20 cellular contexts compared by ENCODE assay signal in genomic region chr1:229751629-229752028, GRCh38.
DNase-seq lines count a peak whose midpoint lies in the region; ATAC-seq and TF ChIP-seq lines count a peak whose summit lies in the region.
"Had no signal": no experiment of that assay in that cellular context is flagged by ENCODE, and none has a peak within 500 bp of the region (broad histone marks: within the 10 kb centered on the region; RNA-seq: fewer than 3 reads in every experiment).

No MANE protein-coding gene starts in this region.

- H3K4me2 ChIP-seq in DND-41 (ENCODE audit: insufficient read depth, low read length) (no peak overlapping the region), mesendoderm (ENCODE audit: low read length) (no peak overlapping the region)
- H3K4me2 ChIP-seq: A549 had no signal

- H3K79me1 ChIP-seq in mesendoderm (ENCODE audit: low read length), result no peaks in the 10 kb centered on the region

- H3K4me3 ChIP-seq in DND-41 (ENCODE audit: low read depth in 1 of 2, low read length in 2 of 2) (no peak overlapping the region), endodermal cell (ENCODE audit: low read length) (no peak overlapping the region), mesendoderm (ENCODE audit: low read length) (no peak overlapping the region)
- H3K4me3 ChIP-seq: A549, GM23248 had no signal

- H3K4me1 Mint-ChIP-seq in endodermal cell, result no peaks in the 10 kb centered on the region

- H2BK120ac ChIP-seq in mesendoderm (ENCODE audit: low read depth, low read length), result no peak overlapping the region

- 0 out of 2 replicates have a peak overlapping the region, but pooled peaks have one; percentile 41 for H2AFZ ChIP-seq in DND-41 (ENCODE audit: low read depth, low read length)
- H2AFZ ChIP-seq: GM23248 had no signal

- no peaks in the 10 kb centered on the region for H3K36me3 Mint-ChIP-seq in endodermal cell (ENCODE audit: low read depth)
- H3K36me3 Mint-ChIP-seq: CD4-positive, alpha-beta memory T cell; IgD-negative memory B cell had no signal

- H3K79me2 ChIP-seq in DND-41 (ENCODE audit: insufficient read depth, low read length) (no peaks in the 10 kb centered on the region), mesendoderm (ENCODE audit: control insufficient read depth, insufficient read depth, low read length) (no peaks in the 10 kb centered on the region)

- no peak overlapping the region for H2BK5ac ChIP-seq in mesendoderm (ENCODE audit: low read length)

- H3K18ac ChIP-seq in mesendoderm (ENCODE audit: low read length), result no peak overlapping the region

- no peaks in the 10 kb centered on the region for H3K27me3 ChIP-seq in DND-41 (ENCODE audit: insufficient read depth, low read length, poor library complexity)
- H3K27me3 ChIP-seq in endodermal cell (ENCODE audit: control insufficient read depth, insufficient read depth, low read length, poor library complexity, severe bottlenecking), result no peaks in the 10 kb centered on the region
- H3K27me3 ChIP-seq in mesendoderm (ENCODE audit: insufficient read depth, low read length, poor library complexity), result no peaks in the 10 kb centered on the region

- H3K9me3 Mint-ChIP-seq in endodermal cell, result no peaks in the 10 kb centered on the region
- H3K9me3 Mint-ChIP-seq: HFFc6 had no signal

- no peak overlapping the region for H3K27ac ChIP-seq in DND-41 (ENCODE audit: low read length)
- peak overlapping the region; percentile 13 for H3K27ac ChIP-seq in endodermal cell (ENCODE audit: low read depth, low read length)
- H3K27ac ChIP-seq in mesendoderm (ENCODE audit: low read depth, low read length), result no peak overlapping the region
- H3K27ac ChIP-seq: 22Rv1, A549, C4-2B, GM23248 had no signal

- H3K9me3 ChIP-seq in DND-41 (ENCODE audit: insufficient read depth, low read length, severe bottlenecking) (peaks cover 2% of the 10 kb centered on the region), endodermal cell (ENCODE audit: control insufficient read depth, low read length) (no peaks in the 10 kb centered on the region)
- H3K9me3 ChIP-seq: A549 had no signal

- no peak overlapping the region for H3K27ac Mint-ChIP-seq in endodermal cell
- H3K27ac Mint-ChIP-seq: CD4-positive, alpha-beta memory T cell; HFFc6 had no signal

- H2AK5ac ChIP-seq in mesendoderm (ENCODE audit: low read length), result no peak overlapping the region

- no peak overlapping the region for H4K8ac ChIP-seq in mesendoderm (ENCODE audit: low read depth, low read length)

- H3K4ac ChIP-seq in mesendoderm (ENCODE audit: low read depth, low read length), result no peak overlapping the region

- no peak overlapping the region for H3K23ac ChIP-seq in mesendoderm (ENCODE audit: low read length)

- no peaks in the 10 kb centered on the region for H3K27me3 Mint-ChIP-seq in endodermal cell (ENCODE audit: insufficient read depth)

- H3K36me3 ChIP-seq in DND-41 (ENCODE audit: insufficient read depth, low read length) (no peaks in the 10 kb centered on the region), endodermal cell (ENCODE audit: control insufficient read depth, insufficient read depth, low read length) (no peaks in the 10 kb centered on the region), mesendoderm (ENCODE audit: control insufficient read depth, insufficient read depth, low read length) (no peaks in the 10 kb centered on the region)

- no peak overlapping the region for H4K5ac ChIP-seq in mesendoderm (ENCODE audit: low read length)

- no peak for TF ChIP-seq CTCF in DND-41 (IDR thresholded peaks at IDR 0.05; ENCODE audit: borderline replicate concordance, extremely low read depth, low read length, poor library complexity, severe bottlenecking)
- TF ChIP-seq CTCF in endodermal cell (conservative IDR thresholded peaks at IDR 0.05), result no peak

- no peaks in the 10 kb centered on the region for H4K20me1 ChIP-seq in DND-41 (ENCODE audit: insufficient read depth, low read length)

- H3K4me1 ChIP-seq in DND-41 (ENCODE audit: insufficient read depth, low read length) (peaks cover 22% of the 10 kb centered on the region), endodermal cell (ENCODE audit: control insufficient read depth, insufficient read depth, low read length) (no peaks in the 10 kb centered on the region), mesendoderm (ENCODE audit: control insufficient read depth, low read depth, low read length) (no peaks in the 10 kb centered on the region)
- H3K4me1 ChIP-seq: A549 had no signal

- DNase-seq in DMS 273 (lab: John Stamatoyannopoulos, UW; ENCODE audit: unreplicated experiment) (peak; percentile 6), DMS 273 treated with DMSO at 0.1 percent for 48 hours (lab: John Stamatoyannopoulos, UW) (no peak), DND-41 (peak; percentile 13), endodermal cell (no peak), mesendoderm (peak; percentile 16), SK-N-DZ (ENCODE audit: low spot score) (no peak), SKM-1 treated with dmso at 0.1 percent for 144 hours (lab: John Stamatoyannopoulos, UW; ENCODE audit: unreplicated experiment) (no peak)
- DNase-seq: AML-193; Calu3; CD4-positive, alpha-beta memory T cell; GDM1; GM23248; HFFc6 had no signal

- ATAC-seq in DND-41 (ENCODE audit: insufficient read depth, low read depth), result peak; percentile 49; the same call in 2 of the 3 replicates
- ATAC-seq in HG03196 (IDR thresholded peaks at IDR 0.05; ENCODE audit: unreplicated experiment), result no peak
- ATAC-seq: A549, HCT116, HepG2 had no signal

- no peak overlapping the region for H3K9ac ChIP-seq in DND-41 (ENCODE audit: low read depth, low read length)
- H3K9ac ChIP-seq in endodermal cell (ENCODE audit: extremely low read depth, low read length, poor library complexity, severe bottlenecking), result no peak overlapping the region
- no peak overlapping the region for H3K9ac ChIP-seq in mesendoderm (ENCODE audit: low read length)
- H3K9ac ChIP-seq: GM23248 had no signal

- no peak overlapping the region for H2BK15ac ChIP-seq in mesendoderm (replicated peaks; ENCODE audit: low read depth)

- no peak overlapping the region for H3K4me3 Mint-ChIP-seq in endodermal cell
- H3K4me3 Mint-ChIP-seq: CD4-positive, alpha-beta memory T cell; HFFc6 had no signal

- H3K56ac ChIP-seq in mesendoderm (ENCODE audit: low read length), result no peak overlapping the region

Comparison
In these comparisons a context has a peak if more than half of its experiments do, and no peak if none do; other contexts are left out.
1. DNase-seq: peak in DMS 273 (single experiment), DND-41 (single experiment) and mesendoderm (single experiment); none in DMS 273 treated with DMSO at 0.1 percent for 48 hours (single experiment), endodermal cell (single experiment), SK-N-DZ (single experiment) and SKM-1 treated with dmso at 0.1 percent for 144 hours (single experiment).